10 cellular contexts compared by ENCODE assay signal in the genomic region with DNA sequence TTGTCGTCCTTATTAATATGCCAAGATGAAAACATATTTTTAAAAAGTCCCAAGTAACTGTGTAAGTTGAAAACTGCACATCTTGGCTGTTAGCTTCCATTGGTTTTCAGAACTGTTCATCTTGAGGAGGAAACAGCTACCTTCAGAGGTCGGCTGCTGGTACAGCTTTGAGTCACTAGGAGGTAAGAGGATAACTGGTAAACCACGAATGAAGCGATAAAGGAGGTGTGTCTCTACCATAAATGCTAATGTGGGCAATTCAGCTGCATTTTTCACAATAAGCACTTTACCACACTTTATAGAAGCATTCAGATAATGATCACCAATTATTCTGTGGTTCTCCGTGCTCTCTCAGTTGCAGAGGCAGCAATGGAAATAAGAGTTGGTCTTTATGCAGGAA.
DNase-seq lines count a peak whose midpoint lies in the region; ATAC-seq and FAIRE-seq lines count a peak whose summit lies in the region.
"Had no signal": no experiment of that assay in that cellular context is flagged by ENCODE, and none has a peak within 500 bp of the region (broad histone marks: within the 10 kb centered on the region; RNA-seq: fewer than 3 reads in every experiment).

No MANE protein-coding gene starts in this region.

- H3K36me3 Mint-ChIP-seq in CD8-positive, alpha-beta memory T cell = peaks cover 0 to 12% (median 0%) of the 10 kb centered on the region in 3 donors
- H3K36me3 Mint-ChIP-seq in activated CD4-positive, alpha-beta memory T cell treated with anti-CD3 and anti-CD28 coated beads, Interleukin-2, amount 10 ng/mL, durations not matched to agents 7 days and 5 days (ENCODE audit: low read depth) = peaks cover 19% of the 10 kb centered on the region
- H3K36me3 Mint-ChIP-seq: WTC11 had no signal

- no peaks in the 10 kb centered on the region for H3K27me3 ChIP-seq in CD8-positive, alpha-beta memory T cell (ENCODE audit: insufficient read depth, low read length, poor library complexity, severe bottlenecking)

- ATAC-seq in left colon = peak; percentile 39

- no peak overlapping the region for H3K27ac ChIP-seq in CD8-positive, alpha-beta memory T cell (ENCODE audit: low read depth, low read length)
- H3K27ac ChIP-seq: skin epidermis had no signal

- H3K9me3 Mint-ChIP-seq in CD8-positive, alpha-beta memory T cell = peaks cover 0 to 4% (median 0%) of the 10 kb centered on the region in 5 donors
- H3K9me3 Mint-ChIP-seq in activated CD4-positive, alpha-beta memory T cell treated with anti-CD3 and anti-CD28 coated beads, Interleukin-2, amount 10 ng/mL, durations not matched to agents 7 days and 5 days = no peaks in the 10 kb centered on the region
- H3K9me3 Mint-ChIP-seq: WTC11 had no signal

- H3K9me3 ChIP-seq in CD8-positive, alpha-beta memory T cell (ENCODE audit: low read length) = no peaks in the 10 kb centered on the region

- H3K4me1 ChIP-seq in CD8-positive, alpha-beta memory T cell (ENCODE audit: insufficient read depth, low read length) = peaks cover 23% of the 10 kb centered on the region

- peak in 3 of 5 donors; percentile 7 to 65 (median 32) for DNase-seq in CD8-positive, alpha-beta memory T cell
- DNase-seq in GM19239 (ENCODE audit: insufficient read length, low spot score) (peak; percentile 26), left colon (peak in 1 of 2 donors; percentile 46), SKM-1 (lab: John Stamatoyannopoulos, UW; ENCODE audit: unreplicated experiment) (no peak), NCI-H146 treated with DMSO at 0.1 percent for 48 hours (lab: John Stamatoyannopoulos, UW; ENCODE audit: unreplicated experiment) (no peak), HT-29 (ENCODE audit: low spot score) (no peak), NCI-H345 (lab: John Stamatoyannopoulos, UW) (no peak)
- peak; percentile 77 for DNase-seq in activated CD4-positive, alpha-beta memory T cell treated with anti-CD3 and anti-CD28 coated beads, Interleukin-2, amount 10 ng/mL, durations not matched to agents 7 days and 5 days

- POLR2A ChIA-PET in CD8-positive, alpha-beta memory T cell (lab: Charles Lee) = interaction anchor here (1.2 kb wide), 1 partner anchor 233 kb away, joined by 4 read pairs; no protein-coding TSS in a partner anchor
- POLR2A ChIA-PET in activated CD4-positive, alpha-beta memory T cell treated with anti-CD3 and anti-CD28 coated beads, Interleukin-2, amount 10 ng/mL, durations not matched to agents 7 days and 5 days (lab: Charles Lee) = interaction anchor here (1.1 to 1.6 kb wide), 12 partner anchors 41 to 486 kb away, joined by 3 to 8 read pairs (median 4); partner anchors contain the start of genes DNAI7 and ETFRF1

- intact Hi-C loops in left colon (cut with DNase I, micrococcal nuclease) = no loop called here

- H3K4me3 ChIP-seq in CD8-positive, alpha-beta memory T cell (ENCODE audit: low read length) = no peak overlapping the region
- H3K4me3 ChIP-seq: skin epidermis had no signal

- CTCF ChIA-PET in CD8-positive, alpha-beta memory T cell (lab: Charles Lee) = interaction anchor here (0.7 to 2.5 kb wide), 9 partner anchors 14 to 397 kb away, joined by 3 to 15 read pairs (median 4); no protein-coding TSS in a partner anchor
- CTCF ChIA-PET in activated CD4-positive, alpha-beta memory T cell treated with anti-CD3 and anti-CD28 coated beads, Interleukin-2, amount 10 ng/mL, durations not matched to agents 7 days and 5 days (lab: Charles Lee) = interaction anchor here (0.8 to 2.5 kb wide), 18 partner anchors 11 to 485 kb away, joined by 3 to 16 read pairs (median 4); partner anchors contain the start of genes DNAI7 and ETFRF1

- H3K4me1 Mint-ChIP-seq in CD8-positive, alpha-beta memory T cell = peaks cover 23 to 45% (median 38%) of the 10 kb centered on the region in 3 donors
- peaks cover 46% of the 10 kb centered on the region for H3K4me1 Mint-ChIP-seq in activated CD4-positive, alpha-beta memory T cell treated with anti-CD3 and anti-CD28 coated beads, Interleukin-2, amount 10 ng/mL, durations not matched to agents 7 days and 5 days

- H3K36me3 ChIP-seq in CD8-positive, alpha-beta memory T cell (ENCODE audit: insufficient read depth, low read length) = no peaks in the 10 kb centered on the region

- H3K4me3 Mint-ChIP-seq in CD8-positive, alpha-beta memory T cell = peak overlapping the region; percentile 19 to 93 (median 58)
- H3K4me3 Mint-ChIP-seq in activated CD4-positive, alpha-beta memory T cell treated with anti-CD3 and anti-CD28 coated beads, Interleukin-2, amount 10 ng/mL, durations not matched to agents 7 days and 5 days = peak overlapping the region; percentile 66
- H3K4me3 Mint-ChIP-seq: WTC11 had no signal

- H3K27ac Mint-ChIP-seq in CD8-positive, alpha-beta memory T cell = peak overlapping the region; percentile 99 to 100 (median 100)
- peak overlapping the region; percentile 99 for H3K27ac Mint-ChIP-seq in activated CD4-positive, alpha-beta memory T cell treated with anti-CD3 and anti-CD28 coated beads, Interleukin-2, amount 10 ng/mL, durations not matched to agents 7 days and 5 days
- H3K27ac Mint-ChIP-seq: WTC11 had no signal

- FAIRE-seq in GM19239 (lab: Jason Lieb, UNC) = peak; percentile 58

- H3K27me3 Mint-ChIP-seq in CD8-positive, alpha-beta memory T cell = peaks cover 0 to 8% of the 10 kb centered on the region in 2 donors
- H3K27me3 Mint-ChIP-seq in activated CD4-positive, alpha-beta memory T cell treated with anti-CD3 and anti-CD28 coated beads, Interleukin-2, amount 10 ng/mL, durations not matched to agents 7 days and 5 days = peaks cover 8% of the 10 kb centered on the region

Comparison
In these comparisons a context has a peak if more than half of its experiments do, and no peak if none do; other contexts are left out.
1. DNase-seq: peak in CD8-positive, alpha-beta memory T cell (3 of 5), GM19239 (single experiment) and activated CD4-positive, alpha-beta memory T cell treated with anti-CD3 and anti-CD28 coated beads, Interleukin-2, amount 10 ng/mL, durations not matched to agents 7 days and 5 days (single experiment); none in SKM-1 (single experiment), NCI-H146 treated with DMSO at 0.1 percent for 48 hours (single experiment), HT-29 (single experiment) and NCI-H345 (single experiment).